Comparison of ENCODE assay signal across 26 cellular contexts in the genomic region with DNA sequence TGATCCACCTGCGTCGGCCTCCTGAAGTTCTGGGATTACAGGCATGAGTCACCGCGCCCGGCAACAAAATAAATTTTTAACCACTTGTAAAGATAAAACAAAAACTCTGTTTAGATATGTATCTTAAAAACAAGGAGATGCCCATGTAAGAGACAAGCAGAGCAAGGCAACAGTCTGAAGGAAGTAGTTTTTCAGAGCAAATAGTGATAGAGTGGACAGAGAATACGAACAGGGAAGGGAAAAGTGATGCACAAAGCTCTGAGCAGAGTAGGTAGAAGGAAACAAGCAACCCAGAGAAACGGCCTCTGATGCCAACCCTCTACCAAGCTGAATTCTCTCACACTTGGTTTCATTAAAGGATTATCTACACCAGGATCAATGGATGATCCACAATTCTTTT. TPM values are rescaled to one million over a fixed set of nuclear protein-coding genes. Genes with fewer than 3 reads are reported as not detected.
DNase-seq lines count a peak whose midpoint lies in the region; ATAC-seq, FAIRE-seq and TF ChIP-seq lines count a peak whose summit lies in the region.
"Had no signal": no experiment of that assay in that cellular context is flagged by ENCODE, and none has a peak within 500 bp of the region (broad histone marks: within the 10 kb centered on the region; RNA-seq: fewer than 3 reads in every experiment).

No MANE protein-coding gene starts in this region.

- intact Hi-C loops in mucosa of descending colon (cut with DNase I, micrococcal nuclease): no loop called here

- H3K27me3 ChIP-seq in neural progenitor cell: no peaks in the 10 kb centered on the region
- H3K27me3 ChIP-seq: BE2C, BLaER1 had no signal

- H3K9me3 ChIP-seq in A549: no peaks in the 10 kb centered on the region
- H3K9me3 ChIP-seq in mucosa of descending colon: no peaks in the 10 kb centered on the region
- no peaks in the 10 kb centered on the region for H3K9me3 ChIP-seq in neural progenitor cell (ENCODE audit: low read depth)
- H3K9me3 ChIP-seq: BE2C, BLaER1 had no signal

- H3K9ac ChIP-seq in neural progenitor cell: no peak overlapping the region
- H3K9ac ChIP-seq: BLaER1 had no signal

- TF ChIP-seq CTCF in A549 (IDR thresholded peaks at IDR 0.05): no peak
- no peak for TF ChIP-seq CTCF in mucosa of descending colon (IDR thresholded peaks at IDR 0.05)
- no peak for TF ChIP-seq CTCF in neural progenitor cell (IDR thresholded peaks at IDR 0.05)

- no peaks in the 10 kb centered on the region for H3K79me2 ChIP-seq in neural progenitor cell (ENCODE audit: low read depth)

- no peak overlapping the region for H3K27ac Mint-ChIP-seq in neural progenitor cell
- H3K27ac Mint-ChIP-seq: CD8-positive, alpha-beta memory T cell had no signal

- no peaks in the 10 kb centered on the region for H3K27me3 Mint-ChIP-seq in neural progenitor cell (ENCODE audit: insufficient read depth, low read depth)
- H3K27me3 Mint-ChIP-seq: CD4-positive, alpha-beta memory T cell; CD4-positive, CD25-positive, alpha-beta regulatory T cell; CD8-positive, alpha-beta memory T cell had no signal

- peaks cover 41% of the 10 kb centered on the region for H3K36me3 Mint-ChIP-seq in neural progenitor cell

- POLR2A ChIA-PET in A549 (lab: Yijun Ruan, JAX): no interaction called here

- DNase-seq in A549 (ENCODE audit: low read depth in 1 of 2, low spot score in 1 of 2) (no peak), mucosa of descending colon (no peak), neural progenitor cell (ENCODE audit: low spot score) (no peak)
- DNase-seq in NK-92 treated with Interleukin-12 subunit alpha and Interleukin-12 subunit beta, amount 100 ng/mL, for 24 hours (lab: John Stamatoyannopoulos, UW): no peak
- no peak for DNase-seq in effector CD4-positive, alpha-beta T cell
- DNase-seq: ACHN; BE2C; C1 segment of cervical spinal cord; CD4-positive, alpha-beta memory T cell; CD4-positive, CD25-positive, alpha-beta regulatory T cell; CD8-positive, alpha-beta memory T cell; COR-L47; DMS 273 treated with DMSO at 0.1 percent for 48 hours; DMS153; DMS53; DMS79; DND-41; EL; GDM1 had no signal

- TF ChIP-seq RAD21 in A549 (conservative IDR thresholded peaks at IDR 0.05 in 1 of 2, IDR thresholded peaks at IDR 0.05 in 1 of 2): no peak

- H3K27ac ChIP-seq in A549: no peak overlapping the region
- peak overlapping the region; percentile 39 for H3K27ac ChIP-seq in neural progenitor cell
- H3K27ac ChIP-seq: 22Rv1, BLaER1 had no signal

- H3K4me1 Mint-ChIP-seq in neural progenitor cell: no peaks in the 10 kb centered on the region
- H3K4me1 Mint-ChIP-seq: CD4-positive, alpha-beta memory T cell; CD8-positive, alpha-beta memory T cell had no signal

- no peak for ATAC-seq in A549
- ATAC-seq in mucosa of descending colon: peak; percentile 64
- ATAC-seq: GM12878 had no signal

- CTCF ChIA-PET in A549 (lab: Yijun Ruan, JAX): interaction anchor here (0.6 to 0.7 kb wide), 3 partner anchors 10 to 104 kb away, joined by 3 read pairs; partner anchors contain the start of gene CDKL1

- H3F3A ChIP-seq in neural progenitor cell (ENCODE audit: low read depth): no peaks in the 10 kb centered on the region

- FAIRE-seq in A549 (lab: Jason Lieb, UNC): no peak
- FAIRE-seq: GM12878, GM12892, GM18507, GM19239 had no signal

- no peak for TF ChIP-seq POLR2A in A549 (IDR thresholded peaks at IDR 0.05; ENCODE audit: low read length)

- H3K4me2 ChIP-seq in A549 (no peak overlapping the region), neural progenitor cell (no peak overlapping the region)
- H3K4me2 ChIP-seq: BLaER1 had no signal

- no peak for TF ChIP-seq EP300 in A549 (IDR thresholded peaks at IDR 0.05)

- no peak overlapping the region for H3K4me3 Mint-ChIP-seq in neural progenitor cell
- H3K4me3 Mint-ChIP-seq: CD14-positive monocyte; CD4-positive, alpha-beta memory T cell; CD4-positive, CD25-positive, alpha-beta regulatory T cell; CD8-positive, alpha-beta memory T cell had no signal

- H3K36me3 ChIP-seq in mucosa of descending colon (ENCODE audit: low read depth): no peaks in the 10 kb centered on the region
- peaks cover 19% of the 10 kb centered on the region for H3K36me3 ChIP-seq in neural progenitor cell

- H3K9me3 Mint-ChIP-seq in neural progenitor cell: peaks cover 3% of the 10 kb centered on the region
- H3K9me3 Mint-ChIP-seq: CD8-positive, alpha-beta memory T cell had no signal

- H3K4me3 ChIP-seq in A549: no peak overlapping the region
- H3K4me3 ChIP-seq in mucosa of descending colon: no peak overlapping the region
- H3K4me3 ChIP-seq in neural progenitor cell: no peak overlapping the region
- H3K4me3 ChIP-seq: BLaER1, GM12878 had no signal

- H3K4me1 ChIP-seq in A549 (no peaks in the 10 kb centered on the region), mucosa of descending colon (ENCODE audit: low read depth) (no peaks in the 10 kb centered on the region), neural progenitor cell (no peaks in the 10 kb centered on the region)
- H3K4me1 ChIP-seq: BE2C had no signal

- H2AFZ ChIP-seq in neural progenitor cell (replicated peaks): no peak overlapping the region

- H4K20me1 ChIP-seq in neural progenitor cell (ENCODE audit: low read depth): no peaks in the 10 kb centered on the region
- H4K20me1 ChIP-seq: BLaER1 had no signal

- WGBS in A549 (ENCODE audit: missing lambda C conversion rate): 91% methylated on average over 7 of the region's 7 CpGs

TF ChIP-seq in A549, 52 proteins besides CTCF, POLR2A, EP300 and RAD21:
- no peak for TF ChIP-seq CBX2 (IDR thresholded peaks at IDR 0.05; ENCODE audit: borderline replicate concordance, low read depth)
- no peak for TF ChIP-seq TP53 (CRISPR knock-in tag; IDR thresholded peaks at IDR 0.05)
- TF ChIP-seq ZNF302 (CRISPR knock-in tag; IDR thresholded peaks at IDR 0.05): no peak
- TF ChIP-seq MAZ (IDR thresholded peaks at IDR 0.05; ENCODE audit: borderline replicate concordance, low read depth, low read length): no peak
- no peak for TF ChIP-seq HOXA7 (CRISPR knock-in tag; IDR thresholded peaks at IDR 0.05)
- no peak for TF ChIP-seq FOSL2 (IDR thresholded peaks at IDR 0.05)
- 0 out of 2 replicates have a peak, but pooled peaks have one; percentile 6 for TF ChIP-seq FOSL2 (CRISPR knock-in tag; IDR thresholded peaks at IDR 0.05)
- no peak for TF ChIP-seq ZFP36 (IDR thresholded peaks at IDR 0.05; ENCODE audit: borderline replicate concordance, partially characterized antibody)

RNA-seq across cellular contexts. Expression of gene CDKL1, which starts 24.8 kb away (rescaled TPM):
- polyA plus RNA-seq in A549 (2011; rRNA removed) (5.5 and 10.2 TPM in 2 replicates), A549 (2017; fragmentation: RNase III; extraction: RNeasy Plus Mini Kit Qiagen cat#74134 plus additional on column Dnase treatment) (4.5 to 11.0 TPM (median 7.9 TPM) in 3 replicates)
- 1.4 and 1.9 TPM in 2 replicates for polyA plus RNA-seq in A549 (2012; cell fraction: cytosol; rRNA removed)
- polyA plus RNA-seq in A549 (2012; cell fraction: nucleus; rRNA removed): 0.56 and 0.93 TPM in 2 replicates
- 9.4 and 13.2 TPM in 2 replicates for polyA minus RNA-seq in A549 (2011; rRNA and poly(A)+ RNA removed)
- total RNA-seq in mucosa of descending colon (10 to 100 TPM; 31.0 to 70.4 (median 53.5) TPM), neural progenitor cell (ENCODE audit: low replicate concordance) (0.62 and 2.5 TPM in 2 replicates)
